Comparison of ENCODE assay signal across 9 cellular contexts in genomic region chr16:69890891-69891282, GRCh38.
DNase-seq lines count a peak whose midpoint lies in the region; ATAC-seq, FAIRE-seq and TF ChIP-seq lines count a peak whose summit lies in the region.
"Had no signal": no experiment of that assay in that cellular context is flagged by ENCODE, and none has a peak within 500 bp of the region (broad histone marks: within the 10 kb centered on the region; RNA-seq: fewer than 3 reads in every experiment).

No MANE protein-coding gene starts in this region.

- TF ChIP-seq CTCF in endothelial cell (IDR thresholded peaks at IDR 0.05; ENCODE audit: unreplicated experiment) = no peak
- TF ChIP-seq CTCF in mucosa of descending colon (IDR thresholded peaks at IDR 0.05) = no peak
- TF ChIP-seq CTCF in suprapubic skin (IDR thresholded peaks at IDR 0.05) = no peak
- no peak for TF ChIP-seq CTCF in foreskin fibroblast (IDR thresholded peaks at IDR 0.05; ENCODE audit: low read depth, low read length)

- DNase-seq in SJSA1 (ENCODE audit: low read depth in 1 of 2, low spot score in 2 of 2) = no peak
- DNase-seq in endothelial cell (ENCODE audit: low spot score) = no peak
- DNase-seq in mucosa of descending colon = peak in 1 of 3 donors; percentile 11
- no peak for DNase-seq in suprapubic skin (ENCODE audit: low spot score in 2 of 2)
- DNase-seq in frontal cortex (ENCODE audit: low spot score in 2 of 2) = no peak
- no peak for DNase-seq in foreskin fibroblast
- DNase-seq in AG08395 (ENCODE audit: low spot score) = no peak
- DNase-seq: T-helper 17 cell had no signal

- TF ChIP-seq EP300 in suprapubic skin (IDR thresholded peaks at IDR 0.05) = no peak

- H3K27me3 ChIP-seq in SJSA1 (replicated peaks) = no peaks in the 10 kb centered on the region
- H3K27me3 ChIP-seq in suprapubic skin = no peaks in the 10 kb centered on the region

- no peaks in the 10 kb centered on the region for H3K9me3 ChIP-seq in SJSA1 (replicated peaks)
- no peaks in the 10 kb centered on the region for H3K9me3 ChIP-seq in mucosa of descending colon
- no peaks in the 10 kb centered on the region for H3K9me3 ChIP-seq in suprapubic skin

- ATAC-seq in mucosa of descending colon = peak; percentile 47
- ATAC-seq in stimulated activated memory B cell treated with anti-CD40 and anti-IgM and Interleukin-4, amounts not matched to agents 10 μg/mL and 1 μg/mL and 100 μg/mL, for 72 hours = no peak
- ATAC-seq: T-helper 17 cell had no signal

- peak overlapping the region; percentile 94 for H3K27ac Mint-ChIP-seq in endothelial cell (ENCODE audit: unreplicated experiment)
- H3K27ac Mint-ChIP-seq in stimulated activated memory B cell treated with anti-CD40 and anti-IgM and Interleukin-4, amounts not matched to agents 10 μg/mL and 1 μg/mL and 100 μg/mL, for 72 hours = no peak overlapping the region

- no peak overlapping the region for H3K4me3 Mint-ChIP-seq in endothelial cell (ENCODE audit: unreplicated experiment)
- no peak overlapping the region for H3K4me3 Mint-ChIP-seq in stimulated activated memory B cell treated with anti-CD40 and anti-IgM and Interleukin-4, amounts not matched to agents 10 μg/mL and 1 μg/mL and 100 μg/mL, for 72 hours
- H3K4me3 Mint-ChIP-seq: T-helper 17 cell had no signal

- H3K27ac ChIP-seq in SJSA1 = peak overlapping the region; percentile 38; the same call in 1 of the 2 replicates
- peak overlapping the region; percentile 87 for H3K27ac ChIP-seq in suprapubic skin

- H3K27me3 Mint-ChIP-seq in endothelial cell (ENCODE audit: unreplicated experiment) = peaks cover 5% of the 10 kb centered on the region
- no peaks in the 10 kb centered on the region for H3K27me3 Mint-ChIP-seq in stimulated activated memory B cell treated with anti-CD40 and anti-IgM and Interleukin-4, amounts not matched to agents 10 μg/mL and 1 μg/mL and 100 μg/mL, for 72 hours
- H3K27me3 Mint-ChIP-seq: T-helper 17 cell had no signal

- H3K36me3 Mint-ChIP-seq in endothelial cell (ENCODE audit: low read depth, unreplicated experiment) = peaks cover 18% of the 10 kb centered on the region
- H3K36me3 Mint-ChIP-seq in stimulated activated memory B cell treated with anti-CD40 and anti-IgM and Interleukin-4, amounts not matched to agents 10 μg/mL and 1 μg/mL and 100 μg/mL, for 72 hours = peaks cover 65% of the 10 kb centered on the region

- H3K4me1 Mint-ChIP-seq in endothelial cell (ENCODE audit: unreplicated experiment) = peaks cover 15% of the 10 kb centered on the region
- H3K4me1 Mint-ChIP-seq in stimulated activated memory B cell treated with anti-CD40 and anti-IgM and Interleukin-4, amounts not matched to agents 10 μg/mL and 1 μg/mL and 100 μg/mL, for 72 hours = no peaks in the 10 kb centered on the region

- no peaks in the 10 kb centered on the region for H3K9me3 Mint-ChIP-seq in endothelial cell (ENCODE audit: unreplicated experiment)
- no peaks in the 10 kb centered on the region for H3K9me3 Mint-ChIP-seq in stimulated activated memory B cell treated with anti-CD40 and anti-IgM and Interleukin-4, amounts not matched to agents 10 μg/mL and 1 μg/mL and 100 μg/mL, for 72 hours

- no peak for FAIRE-seq in frontal cortex (lab: Jason Lieb, UNC)

- intact Hi-C loops in mucosa of descending colon (cut with DNase I, micrococcal nuclease) = no loop called here

- no peak overlapping the region for H3K4me3 ChIP-seq in SJSA1
- no peak overlapping the region for H3K4me3 ChIP-seq in mucosa of descending colon
- no peak overlapping the region for H3K4me3 ChIP-seq in suprapubic skin
- no peak overlapping the region for H3K4me3 ChIP-seq in foreskin fibroblast (ENCODE audit: low read depth in 1 of 2, low read length in 2 of 2)

- H3K36me3 ChIP-seq in SJSA1 = peaks cover 9% of the 10 kb centered on the region
- no peaks in the 10 kb centered on the region for H3K36me3 ChIP-seq in mucosa of descending colon (ENCODE audit: low read depth)
- H3K36me3 ChIP-seq in suprapubic skin = peaks cover 13% of the 10 kb centered on the region

- no peak for TF ChIP-seq POLR2A in suprapubic skin (IDR thresholded peaks at IDR 0.05)

- 50% methylated on average over 8 of the region's 8 CpGs for WGBS in suprapubic skin

- H3K4me1 ChIP-seq in SJSA1 (replicated peaks) = peaks cover 7% of the 10 kb centered on the region
- H3K4me1 ChIP-seq in mucosa of descending colon (ENCODE audit: low read depth) = peaks cover 7% of the 10 kb centered on the region
- H3K4me1 ChIP-seq in suprapubic skin = peaks cover 26% of the 10 kb centered on the region
